ENCODE assay signal across 17 cellular contexts in genomic region chr20:50943091-50943490, GRCh38. TPM values are rescaled to one million over a fixed set of nuclear protein-coding genes. Genes with fewer than 3 reads are reported as not detected.
DNase-seq lines count a peak whose midpoint lies in the region; ATAC-seq and TF ChIP-seq lines count a peak whose summit lies in the region.
"Had no signal": no experiment of that assay in that cellular context is flagged by ENCODE, and none has a peak within 500 bp of the region (broad histone marks: within the 10 kb centered on the region; RNA-seq: fewer than 3 reads in every experiment).

No MANE protein-coding gene starts in this region.

- H3K27ac Mint-ChIP-seq in CD4-positive, alpha-beta memory T cell = peak overlapping the region in 2 of 7 donors; percentile 22 to 68
- H3K27ac Mint-ChIP-seq in T-helper 17 cell = peak overlapping the region; percentile 85
- peak overlapping the region in 2 of 9 donors; percentile 12 to 33 for H3K27ac Mint-ChIP-seq in naive thymus-derived CD4-positive, alpha-beta T cell
- H3K27ac Mint-ChIP-seq in CD4-positive, alpha-beta T cell = no peak overlapping the region
- H3K27ac Mint-ChIP-seq: CD8-positive, alpha-beta T cell; GM23338 had no signal

- H3K27me3 ChIP-seq in CD4-positive, alpha-beta memory T cell (ENCODE audit: insufficient read depth, low read length) = no peaks in the 10 kb centered on the region
- no peaks in the 10 kb centered on the region for H3K27me3 ChIP-seq in naive thymus-derived CD4-positive, alpha-beta T cell (ENCODE audit: control insufficient read depth in 2 of 2, insufficient read depth in 2 of 2, low read length in 2 of 2)
- no peaks in the 10 kb centered on the region for H3K27me3 ChIP-seq in BE2C
- no peaks in the 10 kb centered on the region for H3K27me3 ChIP-seq in CD4-positive, alpha-beta T cell (ENCODE audit: control insufficient read depth, insufficient read depth, low read length)

- intact Hi-C loops in CD4-positive, alpha-beta memory T cell (cut with micrococcal nuclease) = no loop called here
- intact Hi-C loops in naive thymus-derived CD4-positive, alpha-beta T cell (cut with micrococcal nuclease) = no loop called here
- intact Hi-C loops in CD4-positive, alpha-beta T cell (cut with DNase I, micrococcal nuclease) = no loop called here

- no peaks in the 10 kb centered on the region for H3K4me1 ChIP-seq in CD4-positive, alpha-beta memory T cell (ENCODE audit: insufficient read depth, low read length)
- no peaks in the 10 kb centered on the region for H3K4me1 ChIP-seq in naive thymus-derived CD4-positive, alpha-beta T cell (ENCODE audit: control insufficient read depth in 2 of 2, insufficient read depth in 2 of 2, low read length in 2 of 2)
- no peaks in the 10 kb centered on the region for H3K4me1 ChIP-seq in BE2C

- CTCF ChIA-PET in CD4-positive, alpha-beta memory T cell (lab: Charles Lee; ENCODE audit: partially characterized antibody) = interaction anchor here (6.0 kb wide), 1 partner anchor 13 kb away, joined by 30 read pairs; the partner anchor contains the start of gene ADNP
- CTCF ChIA-PET in naive thymus-derived CD4-positive, alpha-beta T cell (lab: Charles Lee) = no interaction called here
- CTCF ChIA-PET in CD4-positive, alpha-beta T cell (lab: Charles Lee) = interaction anchor here (0.9 kb wide), 1 partner anchor 149 kb away, joined by 3 read pairs; no protein-coding TSS in a partner anchor

- POLR2A ChIA-PET in CD4-positive, alpha-beta memory T cell (lab: Charles Lee; ENCODE audit: partially characterized antibody) = no interaction called here
- POLR2A ChIA-PET in naive thymus-derived CD4-positive, alpha-beta T cell (lab: Charles Lee) = interaction anchor here (2.8 to 3.5 kb wide), 2 partner anchors 12 to 15 kb away, joined by 12 to 19 read pairs; partner anchors contain the start of genes ADNP, DPM1 and MOCS3
- POLR2A ChIA-PET in CD4-positive, alpha-beta T cell (lab: Charles Lee) = interaction anchor here (1.4 to 3.8 kb wide), 2 partner anchors 12 to 15 kb away, joined by 5 to 16 read pairs; partner anchors contain the start of genes ADNP and DPM1

- H3K9me3 ChIP-seq in CD4-positive, alpha-beta memory T cell (ENCODE audit: control insufficient read depth in 1 of 2, low read length in 2 of 2) = no peaks in the 10 kb centered on the region
- H3K9me3 ChIP-seq in T-helper 17 cell (ENCODE audit: control insufficient read depth, low read length, poor library complexity, severe bottlenecking) = no peaks in the 10 kb centered on the region
- no peaks in the 10 kb centered on the region for H3K9me3 ChIP-seq in naive thymus-derived CD4-positive, alpha-beta T cell (ENCODE audit: control insufficient read depth in 2 of 3, low read length in 3 of 3)
- H3K9me3 ChIP-seq in BE2C = no peaks in the 10 kb centered on the region
- H3K9me3 ChIP-seq in CD4-positive, alpha-beta T cell (ENCODE audit: control insufficient read depth, low read length) = no peaks in the 10 kb centered on the region

- H3K4me3 ChIP-seq in CD4-positive, alpha-beta memory T cell (ENCODE audit: low read length in 2 of 2) = no peak overlapping the region
- no peak overlapping the region for H3K4me3 ChIP-seq in naive thymus-derived CD4-positive, alpha-beta T cell (ENCODE audit: low read length)
- no peak overlapping the region for H3K4me3 ChIP-seq in BE2C (ENCODE audit: low read depth, low read length)
- H3K4me3 ChIP-seq: GM23338, K562 had no signal

- no peak for TF ChIP-seq CTCF in BE2C (IDR thresholded peaks at IDR 0.05; ENCODE audit: low read depth, low read length)
- TF ChIP-seq CTCF in CD4-positive, alpha-beta T cell (IDR thresholded peaks at IDR 0.05) = no peak

- ATAC-seq in T-helper 17 cell (peak; percentile 48), esophagus mucosa (no peak)
- ATAC-seq in naive thymus-derived CD4-positive, alpha-beta T cell = peak; percentile 44
- no peak for ATAC-seq in CD4-positive, alpha-beta T cell (ENCODE audit: poor library complexity)
- ATAC-seq: CD8-positive, alpha-beta T cell; GM23338; K562 had no signal

- no peak overlapping the region for H3K4me3 Mint-ChIP-seq in CD4-positive, alpha-beta memory T cell
- no peak overlapping the region for H3K4me3 Mint-ChIP-seq in T-helper 17 cell
- no peak overlapping the region for H3K4me3 Mint-ChIP-seq in naive thymus-derived CD4-positive, alpha-beta T cell
- H3K4me3 Mint-ChIP-seq in CD4-positive, alpha-beta T cell = no peak overlapping the region
- H3K4me3 Mint-ChIP-seq: CD8-positive, alpha-beta T cell; GM23338 had no signal

- peaks cover 29 to 66% of the 10 kb centered on the region in 2 donors for H3K36me3 Mint-ChIP-seq in CD4-positive, alpha-beta memory T cell
- peaks cover 3% of the 10 kb centered on the region for H3K36me3 Mint-ChIP-seq in T-helper 17 cell (ENCODE audit: low read depth)
- H3K36me3 Mint-ChIP-seq in naive thymus-derived CD4-positive, alpha-beta T cell = peaks cover 4 to 29% (median 14%) of the 10 kb centered on the region in 5 donors
- H3K36me3 Mint-ChIP-seq in CD4-positive, alpha-beta T cell (ENCODE audit: low read depth) = peaks cover 92% of the 10 kb centered on the region

- peaks cover 78% of the 10 kb centered on the region for H3K36me3 ChIP-seq in CD4-positive, alpha-beta memory T cell (ENCODE audit: insufficient read depth, low read length)
- H3K36me3 ChIP-seq in naive thymus-derived CD4-positive, alpha-beta T cell (ENCODE audit: control insufficient read depth in 2 of 3, insufficient read depth in 3 of 3, low read length in 3 of 3) = peaks cover 28 to 85% (median 37%) of the 10 kb centered on the region in 3 experiments
- H3K36me3 ChIP-seq in BE2C = peaks cover 80% of the 10 kb centered on the region

- H3K9me3 Mint-ChIP-seq in CD4-positive, alpha-beta memory T cell = no peaks in the 10 kb centered on the region
- H3K9me3 Mint-ChIP-seq in naive thymus-derived CD4-positive, alpha-beta T cell = no peaks in the 10 kb centered on the region
- H3K9me3 Mint-ChIP-seq in CD4-positive, alpha-beta T cell = no peaks in the 10 kb centered on the region
- H3K9me3 Mint-ChIP-seq: CD8-positive, alpha-beta T cell; GM23338 had no signal

- H3K27me3 Mint-ChIP-seq in CD4-positive, alpha-beta memory T cell = no peaks in the 10 kb centered on the region
- H3K27me3 Mint-ChIP-seq in T-helper 17 cell = no peaks in the 10 kb centered on the region
- H3K27me3 Mint-ChIP-seq in naive thymus-derived CD4-positive, alpha-beta T cell = no peaks in the 10 kb centered on the region
- H3K27me3 Mint-ChIP-seq in CD4-positive, alpha-beta T cell = no peaks in the 10 kb centered on the region

- H3K27ac ChIP-seq in CD4-positive, alpha-beta memory T cell (ENCODE audit: low read depth, low read length) = no peak overlapping the region
- H3K27ac ChIP-seq in naive thymus-derived CD4-positive, alpha-beta T cell (ENCODE audit: low read depth, low read length) = no peak overlapping the region
- no peak overlapping the region for H3K27ac ChIP-seq in CD4-positive, alpha-beta T cell (ENCODE audit: low read depth, low read length)
- H3K27ac ChIP-seq: C4-2B had no signal

- H3K4me1 Mint-ChIP-seq in CD4-positive, alpha-beta memory T cell = peaks cover 0 to 3% (median 1%) of the 10 kb centered on the region in 4 donors
- H3K4me1 Mint-ChIP-seq in T-helper 17 cell = peaks cover 5% of the 10 kb centered on the region
- peaks cover 0 to 5% (median 0%) of the 10 kb centered on the region in 7 donors for H3K4me1 Mint-ChIP-seq in naive thymus-derived CD4-positive, alpha-beta T cell
- no peaks in the 10 kb centered on the region for H3K4me1 Mint-ChIP-seq in CD4-positive, alpha-beta T cell (ENCODE audit: low read depth)
- H3K4me1 Mint-ChIP-seq: GM23338 had no signal

- DNase-seq in CD4-positive, alpha-beta memory T cell = peak in 3 of 5 donors; percentile 3 to 30 (median 11)
- DNase-seq in M059J (ENCODE audit: low read depth) (peak; percentile 55), T-helper 17 cell (no peak), BE2C (no peak)
- DNase-seq in naive thymus-derived CD4-positive, alpha-beta T cell = no peak
- DNase-seq in CD4-positive, alpha-beta T cell = no peak
- DNase-seq: ACHN; Calu3; CD8-positive, alpha-beta T cell; DMS79 treated with DMSO at 0.1 percent for 48 hours; GF-D8; HCEC 1CT; IMR-90 had no signal

RNA-seq across cellular contexts. Expression of gene ADNP, which starts 11.9 kb away (rescaled TPM):
- 10 to 100 TPM; 64.8 to 65.6 TPM for total RNA-seq in CD4-positive, alpha-beta memory T cell
- 10 to 100 TPM in 1 of 2 donors, 1 to 10 TPM in 1; 1.9 to 11.6 TPM for polyA plus RNA-seq in CD4-positive, alpha-beta memory T cell
- total RNA-seq in M059J (2014; rRNA removed; shearing (Covaris generic)) = 21.1 and 47.8 TPM in 2 replicates
- total RNA-seq in T-helper 17 cell (10 to 100 TPM; 54.8 to 59.7 TPM), esophagus mucosa (42.3 TPM)
- 10 to 100 TPM; 51.9 to 73.2 (median 66.3) TPM for total RNA-seq in naive thymus-derived CD4-positive, alpha-beta T cell
- 10 to 100 TPM in 1 of 2 donors, 1 to 10 TPM in 1; 9.6 to 11.0 TPM for polyA plus RNA-seq in naive thymus-derived CD4-positive, alpha-beta T cell
- 82.1 TPM for polyA plus RNA-seq in BE2C (2012; ENCODE audit: insufficient read depth, insufficient read length, low read depth)
- 10 to 100 TPM; 41.9 to 47.1 TPM for total RNA-seq in CD4-positive, alpha-beta T cell

RNA-seq across cellular contexts. Expression of gene DPM1, which starts 15.2 kb away (rescaled TPM):
- 10 to 100 TPM; 39.9 to 40.9 TPM for total RNA-seq in CD4-positive, alpha-beta memory T cell
- 10 to 100 TPM; 70.3 to 79.2 TPM for polyA plus RNA-seq in CD4-positive, alpha-beta memory T cell
- 198 and 215 TPM in 2 replicates for total RNA-seq in M059J (2014; rRNA removed; shearing (Covaris generic))
- 10 to 100 TPM; 25.9 to 34.1 TPM for total RNA-seq in T-helper 17 cell
- total RNA-seq in naive thymus-derived CD4-positive, alpha-beta T cell = 10 to 100 TPM; 19.4 to 47.8 (median 40.5) TPM
- polyA plus RNA-seq in naive thymus-derived CD4-positive, alpha-beta T cell = 10 to 100 TPM; 73.8 to 80.9 TPM
- polyA plus RNA-seq in BE2C (2012; ENCODE audit: insufficient read depth, insufficient read length, low read depth) = 72.3 TPM
- 10 to 100 TPM; 44.5 to 46.5 TPM for total RNA-seq in CD4-positive, alpha-beta T cell
- total RNA-seq in esophagus mucosa = 33.9 TPM

RNA-seq across cellular contexts. Expression of gene MOCS3, which starts 15.5 kb away (rescaled TPM):
- total RNA-seq in CD4-positive, alpha-beta memory T cell = 1 to 10 TPM; 8.8 to 8.9 TPM
- 1 to 10 TPM; 3.9 to 4.9 TPM for polyA plus RNA-seq in CD4-positive, alpha-beta memory T cell
- total RNA-seq in M059J (2014; rRNA removed; shearing (Covaris generic)) = 4.2 and 8.1 TPM in 2 replicates
- total RNA-seq in T-helper 17 cell (1 to 10 TPM; 3.2 to 3.8 TPM), esophagus mucosa (4.1 TPM)
- total RNA-seq in naive thymus-derived CD4-positive, alpha-beta T cell = 1 to 10 TPM; 2.5 to 8.9 (median 5.2) TPM
- polyA plus RNA-seq in naive thymus-derived CD4-positive, alpha-beta T cell = 1 to 10 TPM; 5.2 to 5.5 TPM
- polyA plus RNA-seq in BE2C (2012; ENCODE audit: insufficient read depth, insufficient read length, low read depth) = 12.9 TPM
- 1 to 10 TPM; 2.7 to 3.0 TPM for total RNA-seq in CD4-positive, alpha-beta T cell

Comparison
In these comparisons a context has a peak if more than half of its experiments do, and no peak if none do; other contexts are left out.
1. DNase-seq: peak in CD4-positive, alpha-beta memory T cell (3 of 5) and M059J (single experiment); none in T-helper 17 cell (0 of 3), naive thymus-derived CD4-positive, alpha-beta T cell (0 of 9), BE2C (single experiment) and CD4-positive, alpha-beta T cell (0 of 10).
2. ATAC-seq: peak in T-helper 17 cell (single experiment) and naive thymus-derived CD4-positive, alpha-beta T cell (single experiment); none in CD4-positive, alpha-beta T cell (single experiment) and esophagus mucosa (single experiment).